Comparison of ENCODE assay signal across 8 cellular contexts in the genomic region with DNA sequence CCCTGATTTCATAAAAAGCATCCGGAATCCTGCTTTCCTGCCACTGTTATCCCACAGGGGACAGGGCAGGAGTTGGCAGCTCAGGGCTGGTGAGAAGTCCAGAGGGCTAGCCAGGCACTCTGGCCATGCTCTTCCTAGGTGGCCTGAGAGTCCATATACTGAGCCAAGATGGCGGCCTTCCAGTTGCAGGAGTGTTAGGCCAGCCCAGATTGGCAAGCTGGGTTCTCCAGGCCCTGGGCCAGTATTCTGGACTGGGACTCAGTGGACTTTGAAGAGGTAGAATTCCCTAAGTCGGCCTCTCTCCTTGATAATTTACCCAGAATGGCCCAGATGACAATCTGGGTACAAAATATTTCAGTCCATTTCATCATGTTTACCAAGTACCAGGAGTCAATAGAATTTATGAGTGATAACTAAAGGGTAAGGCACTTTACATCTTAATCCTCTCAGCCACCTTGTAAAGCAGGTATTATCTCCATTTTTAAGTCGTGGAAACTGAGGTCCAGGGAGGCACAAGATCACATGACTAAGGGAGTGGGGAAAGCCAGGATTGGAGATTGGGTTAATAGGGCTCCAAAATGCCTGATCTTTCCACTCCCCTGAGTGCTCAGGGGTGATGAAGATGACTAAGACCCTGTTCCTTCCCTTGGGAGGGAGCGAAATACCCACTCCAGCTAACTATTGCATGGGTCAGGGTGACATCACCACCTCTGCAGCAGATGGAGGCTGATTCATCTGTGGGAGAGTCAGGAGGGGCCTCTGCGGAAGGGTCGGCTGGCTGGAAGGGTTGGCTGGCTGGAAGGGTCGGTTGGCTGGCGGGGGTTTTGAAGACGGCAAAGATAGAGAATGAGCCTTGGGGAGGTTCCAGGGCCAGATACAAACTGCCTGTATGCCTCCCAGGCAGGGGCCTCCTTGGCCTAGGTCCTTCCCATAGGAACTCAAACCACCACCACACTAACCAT. TPM values are rescaled to one million over a fixed set of nuclear protein-coding genes. Genes with fewer than 3 reads are reported as not detected.
DNase-seq lines count a peak whose midpoint lies in the region; ATAC-seq and TF ChIP-seq lines count a peak whose summit lies in the region.

No MANE protein-coding gene starts in this region.

- TF ChIP-seq CTCF in mammary epithelial cell (conservative IDR thresholded peaks at IDR 0.05 in 1 of 2, IDR thresholded peaks at IDR 0.05 in 1 of 2; ENCODE audit: extremely low read depth in 1 of 2, insufficient read depth in 1 of 2, low read depth in 1 of 2, low read length in 2 of 2) (no peak), kidney epithelial cell (IDR thresholded peaks at IDR 0.05; ENCODE audit: insufficient read depth, low read length, poor library complexity, severe bottlenecking) (no peak)

- peak; percentile 70 for ATAC-seq in stimulated activated naive CD8-positive, alpha-beta T cell treated with anti-CD3 and anti-CD28 coated beads, Interleukin-15, Interleukin-2, amounts not matched to agents 100 U/mL and 50 U/mL, for 24 hours
- no peak for ATAC-seq in GM18861 (IDR thresholded peaks at IDR 0.05; ENCODE audit: unreplicated experiment)

- peak overlapping the region; percentile 95 for H3K27ac ChIP-seq in mammary epithelial cell (ENCODE audit: insufficient read depth, low read depth, low read length)

- H2AFZ ChIP-seq in mammary epithelial cell (ENCODE audit: low read depth, low read length) = peak overlapping the region; percentile 52

- 35% methylated on average over 9 of the region's 10 CpGs for WGBS in mammary epithelial cell (ENCODE audit: low coverage, missing lambda C conversion rate)

- intact Hi-C loops in mammary epithelial cell (cut with micrococcal nuclease) = loop anchor here (1.0 to 5.0 kb wide), 3 partner anchors 9 to 47 kb away; a partner anchor contains a TSS

- no peaks in the 10 kb centered on the region for H3K27me3 ChIP-seq in mammary epithelial cell (ENCODE audit: insufficient read depth, low read length)
- H3K27me3 ChIP-seq in kidney epithelial cell (ENCODE audit: control insufficient read depth, insufficient read depth, low read length) = no peaks in the 10 kb centered on the region

- H3K4me2 ChIP-seq in mammary epithelial cell (ENCODE audit: insufficient read depth, low read depth, low read length) = peak overlapping the region; percentile 87

- peak overlapping the region; percentile 63 for H3K9ac ChIP-seq in mammary epithelial cell (ENCODE audit: insufficient read depth, low read length)

- DNase-seq in DMS53 (lab: John Stamatoyannopoulos, UW) = peak; percentile 47
- DNase-seq in DMS53 treated with DMSO at 0.1 percent for 48 hours (lab: John Stamatoyannopoulos, UW; ENCODE audit: unreplicated experiment) = no peak
- peak; percentile 6 for DNase-seq in NCI-H82 treated with DMSO at 0.1 percent for 48 hours (lab: John Stamatoyannopoulos, UW; ENCODE audit: unreplicated experiment)
- DNase-seq in mammary epithelial cell = peak; percentile 97
- DNase-seq in kidney epithelial cell (ENCODE audit: low read depth) = peak; percentile 97
- DNase-seq in stimulated activated naive CD8-positive, alpha-beta T cell treated with anti-CD3 and anti-CD28 coated beads, Interleukin-15, Interleukin-2, amounts not matched to agents 100 U/mL and 50 U/mL, for 24 hours = peak; percentile 52
- DNase-seq in NK-92 treated with Interleukin-12 subunit alpha and Interleukin-12 subunit beta, amount 100 ng/mL, for 24 hours (lab: John Stamatoyannopoulos, UW) = no peak

- CTCF ChIA-PET in mammary epithelial cell (lab: Charles Lee; ENCODE audit: low non-redundant PET) = interaction anchor here (0.9 kb wide), 1 partner anchor 8 kb away, joined by 3 read pairs; no protein-coding TSS in a partner anchor

- H3K4me1 ChIP-seq in mammary epithelial cell (ENCODE audit: insufficient read depth, low read length) = peaks cover 40% of the 10 kb centered on the region

- H3K36me3 ChIP-seq in mammary epithelial cell (ENCODE audit: insufficient read depth, low read length) (peaks cover 5% of the 10 kb centered on the region), kidney epithelial cell (ENCODE audit: control insufficient read depth, insufficient read depth, low read length) (no peaks in the 10 kb centered on the region)

- dilution Hi-C loops in mammary epithelial cell (cut with HindIII; ENCODE audit: low sequenced_read_pairs) = no loop called here

- TSS peak; percentile 71 for BruUV-seq in mammary epithelial cell (replicated peaks; lab: Mats Ljungman, UMichigan)

- in situ Hi-C loops in mammary epithelial cell (cut with MboI; ENCODE audit: low sequenced_read_pairs in 2 of 2) = no loop called here

- no peaks in the 10 kb centered on the region for H3K9me3 ChIP-seq in mammary epithelial cell (replicated peaks; ENCODE audit: insufficient read depth, low read length)

- H3K79me2 ChIP-seq in mammary epithelial cell (ENCODE audit: insufficient read depth, low read length) = peaks cover 37% of the 10 kb centered on the region

- H3K4me3 ChIP-seq in mammary epithelial cell (replicated peaks in 1 of 3; ENCODE audit: insufficient read depth in 1 of 3, low read depth in 2 of 3, low read length in 3 of 3) (no peak overlapping the region), kidney epithelial cell (ENCODE audit: low read depth, low read length) (peak overlapping the region; percentile 76)

- no peaks in the 10 kb centered on the region for H4K20me1 ChIP-seq in mammary epithelial cell (ENCODE audit: insufficient read depth, low read length)

RNA-seq across cellular contexts. Expression of a gene that starts 1.2 kb away (rescaled TPM):
- total RNA-seq in mammary epithelial cell (100 to 1,000 TPM; 247 to 249 TPM), kidney epithelial cell (115 and 140 TPM in 2 replicates)
- polyA plus RNA-seq in mammary epithelial cell = 129 TPM
- polyA minus RNA-seq in mammary epithelial cell = 299 TPM

RNA-seq across cellular contexts. Expression of a gene that starts 48.5 kb away (rescaled TPM):
- total RNA-seq in mammary epithelial cell (not detected), kidney epithelial cell (0.75 TPM in 1 of 2 replicates, not detected in the other)
- polyA plus RNA-seq in mammary epithelial cell = 0.06 TPM
- polyA minus RNA-seq in mammary epithelial cell = not detected

RNA-seq across cellular contexts. Expression of a gene that starts 48.6 kb away (rescaled TPM):
- total RNA-seq in mammary epithelial cell (10 to 100 TPM; 20.7 to 89.6 TPM), kidney epithelial cell (77.9 and 79.8 TPM in 2 replicates)
- polyA plus RNA-seq in mammary epithelial cell = 142 TPM
- 56.6 TPM for polyA minus RNA-seq in mammary epithelial cell

RNA-seq across cellular contexts. Expression of a gene that starts 55.6 kb away (rescaled TPM):
- 100 to 1,000 TPM; 350 to 368 TPM for total RNA-seq in mammary epithelial cell
- 693 TPM for polyA plus RNA-seq in mammary epithelial cell
- polyA minus RNA-seq in mammary epithelial cell = 476 TPM
- total RNA-seq in kidney epithelial cell = 439 and 469 TPM in 2 replicates

Comparison
In these comparisons a context has a peak if more than half of its experiments do, and no peak if none do; other contexts are left out.
1. DNase-seq: peak in DMS53 (single experiment), NCI-H82 treated with DMSO at 0.1 percent for 48 hours (single experiment), mammary epithelial cell (single experiment), kidney epithelial cell (single experiment) and stimulated activated naive CD8-positive, alpha-beta T cell treated with anti-CD3 and anti-CD28 coated beads, Interleukin-15, Interleukin-2, amounts not matched to agents 100 U/mL and 50 U/mL, for 24 hours (single experiment); none in DMS53 treated with DMSO at 0.1 percent for 48 hours (single experiment) and NK-92 treated with Interleukin-12 subunit alpha and Interleukin-12 subunit beta, amount 100 ng/mL, for 24 hours (single experiment).